9 cellular contexts compared by ENCODE assay signal in the genomic region with DNA sequence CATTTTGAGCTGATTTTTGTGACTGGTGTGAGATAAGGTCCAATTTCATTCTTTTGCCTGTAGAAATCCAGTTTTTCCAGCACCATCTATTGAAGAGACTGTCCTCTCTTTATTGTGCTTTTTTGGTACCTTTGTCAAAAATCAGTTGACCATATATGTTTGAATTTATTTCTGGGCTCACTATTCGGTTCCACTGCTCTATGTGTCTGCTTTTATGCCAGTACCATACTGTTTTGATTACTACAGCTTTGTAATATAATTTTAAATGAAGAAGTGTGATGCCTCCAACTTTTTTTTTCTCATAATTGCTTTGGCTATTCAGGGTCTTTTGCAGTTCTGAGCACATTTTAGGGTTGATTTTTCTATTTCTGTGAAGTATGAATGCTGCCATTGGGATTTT.
"Had no signal": no experiment of that assay in that cellular context is flagged by ENCODE, and none has a peak within 500 bp of the region (broad histone marks: within the 10 kb centered on the region; RNA-seq: fewer than 3 reads in every experiment).

No MANE protein-coding gene starts in this region.

- H3K4me3 Mint-ChIP-seq: GM23338, H9, IgD-negative memory B cell had no signal

- H3K27ac ChIP-seq: HL-60 had no signal

- FAIRE-seq: H1, H54, HepG2 had no signal

- H2AFZ ChIP-seq: GM23338 had no signal

- ATAC-seq: GM23338, HepG2 had no signal

- DNase-seq: H9, HCEC 1CT, KG1 had no signal

- H3K27ac Mint-ChIP-seq: GM23338, H9, IgD-negative memory B cell had no signal

- H3K4me3 ChIP-seq: GM23338 had no signal

- H3K4me2 ChIP-seq: GM23338 had no signal
